Comparison of ENCODE assay signal across 1 cellular context in the genomic region with DNA sequence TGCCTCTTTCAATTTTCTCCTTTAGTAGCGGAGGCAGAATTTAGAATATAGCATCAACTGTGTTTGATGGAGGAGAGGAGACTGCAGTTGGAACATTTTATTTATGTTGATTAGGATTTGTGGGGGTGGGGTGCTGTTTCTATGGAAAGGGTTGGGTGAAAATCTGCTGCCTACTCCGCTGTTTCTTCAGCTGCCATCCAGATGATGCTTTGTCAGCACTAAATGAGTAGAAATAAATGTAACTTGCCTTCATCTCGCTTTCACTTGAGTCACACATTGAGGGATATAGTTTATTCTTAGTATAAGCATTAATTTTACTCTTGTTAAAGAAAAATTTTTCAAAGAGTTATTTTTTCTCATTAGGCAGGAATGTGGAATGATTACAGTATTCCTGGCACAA.
TF ChIP-seq lines count a peak whose summit lies in the region.

No MANE protein-coding gene starts in this region.

TF ChIP-seq in K562, 482 proteins besides CTCF, POLR2A, EP300 and RAD21:
- TF ChIP-seq NR2F6 (CRISPR knock-in tag; IDR thresholded peaks at IDR 0.05) (no peak), C11orf30 (IDR thresholded peaks at IDR 0.05; ENCODE audit: low read depth) (peak; percentile 28; the same call in 1 of the 2 replicates), CTBP1 (IDR thresholded peaks at IDR 0.05; ENCODE audit: borderline replicate concordance) (no peak), MAFK (IDR thresholded peaks at IDR 0.05; ENCODE audit: low read length) (peak; percentile 37; the same call in 1 of the 2 replicates), NR2C2 (CRISPR knock-in tag; IDR thresholded peaks at IDR 0.05) (no peak), NR2C2 (tag; IDR thresholded peaks at IDR 0.05) (no peak), ZNF316 (IDR thresholded peaks at IDR 0.05) (peak; percentile 59)
